Comparison of ENCODE assay signal across 18 cellular contexts in genomic region chr9:33934188-33934878, GRCh38.
DNase-seq lines count a peak whose midpoint lies in the region; ATAC-seq and TF ChIP-seq lines count a peak whose summit lies in the region.
"Had no signal": no experiment of that assay in that cellular context is flagged by ENCODE, and none has a peak within 500 bp of the region (broad histone marks: within the 10 kb centered on the region; RNA-seq: fewer than 3 reads in every experiment).

No MANE protein-coding gene starts in this region.

- H3K27me3 ChIP-seq in HUES48 (ENCODE audit: control insufficient read depth, insufficient read depth, low read length) (no peaks in the 10 kb centered on the region), endodermal cell (ENCODE audit: control insufficient read depth, insufficient read depth, low read length, poor library complexity, severe bottlenecking) (no peaks in the 10 kb centered on the region), testis (no peaks in the 10 kb centered on the region), sigmoid colon (no peaks in the 10 kb centered on the region)

- no peak overlapping the region for H3K4me3 ChIP-seq in HUES48 (ENCODE audit: low read depth, low read length)
- H3K4me3 ChIP-seq in endodermal cell (ENCODE audit: low read length), result no peak overlapping the region
- no peak overlapping the region for H3K4me3 ChIP-seq in testis
- H3K4me3 ChIP-seq in sigmoid colon, result no peak overlapping the region
- H3K4me3 ChIP-seq: A549, GM23248 had no signal

- TF ChIP-seq POLR2A in testis (IDR thresholded peaks at IDR 0.05) (no peak), sigmoid colon (IDR thresholded peaks at IDR 0.05) (no peak)

- no peak for ATAC-seq in GM19467 (IDR thresholded peaks at IDR 0.05; ENCODE audit: unreplicated experiment)
- ATAC-seq: A549 had no signal

- no peak for TF ChIP-seq EP300 in sigmoid colon (IDR thresholded peaks at IDR 0.05)

- H3K4me1 ChIP-seq in HUES48 (ENCODE audit: control insufficient read depth, insufficient read depth, low read length) (peaks cover 15% of the 10 kb centered on the region), endodermal cell (ENCODE audit: control insufficient read depth, insufficient read depth, low read length) (no peaks in the 10 kb centered on the region), testis (no peaks in the 10 kb centered on the region), sigmoid colon (peaks cover 0 to 5% (median 0%) of the 10 kb centered on the region in 4 donors)

- peaks cover 52% of the 10 kb centered on the region for H3K36me3 Mint-ChIP-seq in activated naive CD4-positive, alpha-beta T cell treated with anti-CD3 and anti-CD28 coated beads, Interleukin-2, amount 10 ng/mL, durations not matched to agents 7 days and 5 days
- H3K36me3 Mint-ChIP-seq in endodermal cell (ENCODE audit: low read depth), result peaks cover 89% of the 10 kb centered on the region

- H3K27ac ChIP-seq in HUES48 (ENCODE audit: low read depth, low read length), result peak overlapping the region; percentile 42
- H3K27ac ChIP-seq in endodermal cell (ENCODE audit: low read depth, low read length), result peak overlapping the region; percentile 10
- H3K27ac ChIP-seq in testis, result no peak overlapping the region
- no peak overlapping the region for H3K27ac ChIP-seq in sigmoid colon
- H3K27ac ChIP-seq: A549, GM23248 had no signal

- WGBS in endodermal cell (ENCODE audit: insufficient coverage in 1 of 2, insufficient read length in 1 of 2), 2 experiments, result 89 to 94% methylated on average over 3 to 4 of the region's 5 CpGs
- WGBS in testis, 2 donors, result 78 to 88% methylated on average over 5 of the region's 5 CpGs
- 84 to 90% methylated on average over 5 of the region's 5 CpGs for WGBS in sigmoid colon, 2 donors

- H3K27ac Mint-ChIP-seq in activated naive CD4-positive, alpha-beta T cell treated with anti-CD3 and anti-CD28 coated beads, Interleukin-2, amount 10 ng/mL, durations not matched to agents 7 days and 5 days, result peak overlapping the region; percentile 33
- H3K27ac Mint-ChIP-seq in endodermal cell, result peak overlapping the region; percentile 87
- H3K27ac Mint-ChIP-seq: CD4-positive, alpha-beta T cell had no signal

- H3K36me3 ChIP-seq in HUES48 (ENCODE audit: control insufficient read depth, insufficient read depth, low read length), result peaks cover 88% of the 10 kb centered on the region
- H3K36me3 ChIP-seq in endodermal cell (ENCODE audit: control insufficient read depth, insufficient read depth, low read length), result peaks cover 93% of the 10 kb centered on the region
- H3K36me3 ChIP-seq in testis (ENCODE audit: low read depth, missing control alignments), result no peaks in the 10 kb centered on the region
- peaks cover 7 to 64% (median 37%) of the 10 kb centered on the region in 4 donors for H3K36me3 ChIP-seq in sigmoid colon

- DNase-seq in activated naive CD4-positive, alpha-beta T cell treated with anti-CD3 and anti-CD28 coated beads, Interleukin-2, amount 10 ng/mL, durations not matched to agents 7 days and 5 days, result no peak
- no peak for DNase-seq in activated naive CD4-positive, alpha-beta T cell (lab: John Stamatoyannopoulos, UW)
- DNase-seq in endodermal cell (peak; percentile 29), testis (peak; percentile 3), sigmoid colon (no peak)
- DNase-seq: CD4-positive, alpha-beta T cell; GF-D8; GM23248; Karpas-422; NCI-H1436 treated with DMSO at 0.1 percent for 48 hours; NCI-H2029; NCI-H2171; NCI-H69; SHP77; SK-N-SH had no signal

- no peaks in the 10 kb centered on the region for H3K27me3 Mint-ChIP-seq in activated naive CD4-positive, alpha-beta T cell treated with anti-CD3 and anti-CD28 coated beads, Interleukin-2, amount 10 ng/mL, durations not matched to agents 7 days and 5 days
- no peaks in the 10 kb centered on the region for H3K27me3 Mint-ChIP-seq in endodermal cell (ENCODE audit: insufficient read depth)
- H3K27me3 Mint-ChIP-seq: CD4-positive, alpha-beta T cell had no signal

- H3K9me3 Mint-ChIP-seq in activated naive CD4-positive, alpha-beta T cell treated with anti-CD3 and anti-CD28 coated beads, Interleukin-2, amount 10 ng/mL, durations not matched to agents 7 days and 5 days, result no peaks in the 10 kb centered on the region
- H3K9me3 Mint-ChIP-seq in endodermal cell, result no peaks in the 10 kb centered on the region
- H3K9me3 Mint-ChIP-seq: CD4-positive, alpha-beta T cell had no signal

- no peak overlapping the region for H3K4me3 Mint-ChIP-seq in activated naive CD4-positive, alpha-beta T cell treated with anti-CD3 and anti-CD28 coated beads, Interleukin-2, amount 10 ng/mL, durations not matched to agents 7 days and 5 days
- peak overlapping the region; percentile 12 for H3K4me3 Mint-ChIP-seq in endodermal cell
- H3K4me3 Mint-ChIP-seq: CD4-positive, alpha-beta T cell had no signal

- no peak for TF ChIP-seq CTCF in endodermal cell (conservative IDR thresholded peaks at IDR 0.05)
- no peak for TF ChIP-seq CTCF in testis (IDR thresholded peaks at IDR 0.05)
- TF ChIP-seq CTCF in sigmoid colon (IDR thresholded peaks at IDR 0.05), result no peak

- H3K9ac ChIP-seq in HUES48 (ENCODE audit: low read depth, low read length), result no peak overlapping the region
- no peak overlapping the region for H3K9ac ChIP-seq in endodermal cell (ENCODE audit: extremely low read depth, low read length, poor library complexity, severe bottlenecking)
- H3K9ac ChIP-seq: GM23248, SK-N-SH had no signal

- intact Hi-C loops in testis (cut with DNase I; ENCODE audit: low total_unique reads), result no loop called here
- intact Hi-C loops in sigmoid colon (cut with DNase I), result no loop called here

- no peaks in the 10 kb centered on the region for H3K9me3 ChIP-seq in HUES48 (ENCODE audit: control insufficient read depth, insufficient read depth, low read length)
- H3K9me3 ChIP-seq in endodermal cell (ENCODE audit: control insufficient read depth, low read length), result no peaks in the 10 kb centered on the region
- H3K9me3 ChIP-seq in testis, result no peaks in the 10 kb centered on the region
- no peaks in the 10 kb centered on the region for H3K9me3 ChIP-seq in sigmoid colon
- H3K9me3 ChIP-seq: A549, SK-N-SH had no signal

- CTCF ChIA-PET in activated naive CD4-positive, alpha-beta T cell treated with anti-CD3 and anti-CD28 coated beads, Interleukin-2, amount 10 ng/mL, durations not matched to agents 7 days and 5 days (lab: Charles Lee), result interaction anchor here (1.6 to 2.2 kb wide), 2 partner anchors 9 to 10 kb away, joined by 3 to 11 read pairs; no protein-coding TSS in a partner anchor

- no peaks in the 10 kb centered on the region for H3K4me1 Mint-ChIP-seq in activated naive CD4-positive, alpha-beta T cell treated with anti-CD3 and anti-CD28 coated beads, Interleukin-2, amount 10 ng/mL, durations not matched to agents 7 days and 5 days
- H3K4me1 Mint-ChIP-seq in endodermal cell, result peaks cover 14% of the 10 kb centered on the region

Comparison
In these comparisons a context has a peak if more than half of its experiments do, and no peak if none do; other contexts are left out.
1. DNase-seq: peak in endodermal cell (single experiment) and testis (single experiment); none in activated naive CD4-positive, alpha-beta T cell treated with anti-CD3 and anti-CD28 coated beads, Interleukin-2, amount 10 ng/mL, durations not matched to agents 7 days and 5 days (single experiment), activated naive CD4-positive, alpha-beta T cell (0 of 4) and sigmoid colon (single experiment).
2. H3K27ac ChIP-seq: peak in HUES48 (single experiment) and endodermal cell (single experiment); none in testis (0 of 2) and sigmoid colon (0 of 4).